8 cellular contexts compared by ENCODE assay signal in the genomic region with DNA sequence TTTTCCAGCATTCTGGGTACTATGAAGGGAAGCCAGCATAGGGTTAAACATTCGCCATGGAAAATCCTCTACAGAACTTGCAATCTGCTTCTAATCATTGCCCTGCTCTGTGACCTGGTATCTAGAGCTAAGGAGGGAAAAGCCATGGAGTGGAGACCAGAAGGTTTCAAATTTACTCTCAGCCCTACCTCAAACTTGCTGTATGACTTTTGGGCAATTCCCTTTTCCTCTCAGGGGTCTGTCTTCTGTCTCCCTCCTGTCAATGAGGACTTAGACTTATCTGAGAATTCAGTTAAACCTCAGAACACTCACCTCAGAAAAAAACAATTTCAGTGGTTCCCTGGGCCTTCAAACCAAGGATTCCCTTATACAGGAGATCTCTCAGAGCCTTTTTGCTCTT. TPM values are rescaled to one million over a fixed set of nuclear protein-coding genes. Genes with fewer than 3 reads are reported as not detected.
DNase-seq lines count a peak whose midpoint lies in the region; ATAC-seq, FAIRE-seq and TF ChIP-seq lines count a peak whose summit lies in the region.
"Had no signal": no experiment of that assay in that cellular context is flagged by ENCODE, and none has a peak within 500 bp of the region (broad histone marks: within the 10 kb centered on the region; RNA-seq: fewer than 3 reads in every experiment).

No MANE protein-coding gene starts in this region.

- H3K14ac ChIP-seq in IMR-90 (replicated peaks; ENCODE audit: low read depth, low read length): no peak overlapping the region

- no peak for TF ChIP-seq RAD21 in IMR-90 (IDR thresholded peaks at IDR 0.05; ENCODE audit: low read length)

- no peak overlapping the region for H2AK9ac ChIP-seq in IMR-90 (replicated peaks; ENCODE audit: low read depth, low read length, poor library complexity)

- H3K4me1 ChIP-seq in IMR-90 (ENCODE audit: control insufficient read depth, insufficient read depth, low read length) (no peaks in the 10 kb centered on the region), colonic mucosa (no peaks in the 10 kb centered on the region), skeletal muscle satellite cell (ENCODE audit: control insufficient read depth, insufficient read depth, low read length) (peaks cover 4% of the 10 kb centered on the region)

- H3K27ac ChIP-seq in IMR-90 (ENCODE audit: insufficient read depth, low read length): no peak overlapping the region
- H3K27ac ChIP-seq in colonic mucosa: peak overlapping the region; percentile 90
- H3K27ac ChIP-seq in brain microvascular endothelial cell: no peak overlapping the region

- no peak overlapping the region for H2BK5ac ChIP-seq in IMR-90 (ENCODE audit: low read depth, low read length, poor library complexity, severe bottlenecking)

- H3K36me3 ChIP-seq in IMR-90 (ENCODE audit: control insufficient read depth, insufficient read depth, low read length) (no peaks in the 10 kb centered on the region), colonic mucosa (no peaks in the 10 kb centered on the region), skeletal muscle satellite cell (ENCODE audit: insufficient read depth, low read length) (no peaks in the 10 kb centered on the region), brain microvascular endothelial cell (replicated peaks) (no peaks in the 10 kb centered on the region)

- peak; percentile 94 for FAIRE-seq in GM19239 (lab: Jason Lieb, UNC)

- H4K91ac ChIP-seq in IMR-90 (ENCODE audit: insufficient read depth, low read depth, low read length): no peak overlapping the region

- peaks cover 0 to 8% of the 10 kb centered on the region in 2 experiments; a peak in 1 of 4 replicates for H3K79me1 ChIP-seq in IMR-90 (ENCODE audit: low read depth in 1 of 2, low read length in 2 of 2)

- TF ChIP-seq POLR2A in IMR-90 (IDR thresholded peaks at IDR 0.05; ENCODE audit: low read depth, low read length): no peak

- H3K4me3 ChIP-seq in IMR-90 (ENCODE audit: insufficient read depth, low read depth, low read length) (no peak overlapping the region), colonic mucosa (no peak overlapping the region), skeletal muscle satellite cell (ENCODE audit: low read length) (peak overlapping the region; percentile 92), brain microvascular endothelial cell (ENCODE audit: low read depth, low read length) (no peak overlapping the region)

- H3K18ac ChIP-seq in IMR-90 (ENCODE audit: low read depth, low read length): no peak overlapping the region

- TF ChIP-seq CTCF in IMR-90 (conservative IDR thresholded peaks at IDR 0.05; ENCODE audit: low read depth, low read length): no peak
- TF ChIP-seq CTCF in colonic mucosa (IDR thresholded peaks at IDR 0.05): no peak
- no peak for TF ChIP-seq CTCF in brain microvascular endothelial cell (IDR thresholded peaks at IDR 0.05; ENCODE audit: low read depth, low read length, missing control alignments)

- H4K5ac ChIP-seq in IMR-90 (ENCODE audit: low read depth, low read length): no peak overlapping the region

- no peak overlapping the region for H2BK120ac ChIP-seq in IMR-90 (ENCODE audit: low read depth, low read length)

- H3K56ac ChIP-seq in IMR-90 (ENCODE audit: extremely low read depth, insufficient read depth, low read length): no peak overlapping the region

- H3K9ac ChIP-seq in IMR-90 (ENCODE audit: low read depth, low read length): no peak overlapping the region
- H3K9ac ChIP-seq in colonic mucosa (ENCODE audit: low read depth in 2 of 2, low read length in 2 of 2): peak overlapping the region in 1 of 2 donors; percentile 72
- peak overlapping the region; percentile 43 for H3K9ac ChIP-seq in skeletal muscle satellite cell (ENCODE audit: low read depth, low read length)

- H3K23ac ChIP-seq in IMR-90 (ENCODE audit: low read depth, low read length): no peak overlapping the region

- dilution Hi-C loops in IMR-90 (cut with HindIII; ENCODE audit: low sequenced_read_pairs, unreplicated experiment): no loop called here

- H2AK5ac ChIP-seq in IMR-90 (ENCODE audit: low read depth, low read length): no peak overlapping the region

- no TSS peak for BruUV-seq in IMR-90 (replicated peaks; lab: Mats Ljungman, UMichigan)

- no peak overlapping the region for H2AFZ ChIP-seq in IMR-90 (replicated peaks; ENCODE audit: low read length, poor library complexity)

- H3K27me3 ChIP-seq in IMR-90 (ENCODE audit: control insufficient read depth, insufficient read depth, low read length): peaks cover 2% of the 10 kb centered on the region
- H3K27me3 ChIP-seq in colonic mucosa: no peaks in the 10 kb centered on the region
- H3K27me3 ChIP-seq in skeletal muscle satellite cell (ENCODE audit: control insufficient read depth, insufficient read depth, low read length): no peaks in the 10 kb centered on the region
- H3K27me3 ChIP-seq in brain microvascular endothelial cell (replicated peaks): no peaks in the 10 kb centered on the region

- peak overlapping the region; percentile 74 to 80; a peak in 2 of 4 replicates for H4K8ac ChIP-seq in IMR-90 (ENCODE audit: low read depth in 2 of 2, low read length in 2 of 2)

- WGBS in IMR-90 (ENCODE audit: extremely low coverage in 2 of 2, insufficient read length in 1 of 2), 2 experiments: no CpG with 5 or more reads among the region's 1 CpG

- POLR2A ChIA-PET in IMR-90 (lab: Charles Lee; ENCODE audit: unreplicated experiment): no interaction called here

- no peak for DNase-seq in GM19239 (ENCODE audit: insufficient read length, low spot score)
- no peak for DNase-seq in IMR-90
- no peak for DNase-seq in colonic mucosa
- no peak for DNase-seq in NCI-H2196 treated with DMSO at 0.1 percent for 48 hours (lab: John Stamatoyannopoulos, UW; ENCODE audit: unreplicated experiment)
- DNase-seq in brain microvascular endothelial cell: no peak
- DNase-seq: NCI-H510A treated with DMSO at 0.1 percent for 48 hours had no signal

- CTCF ChIA-PET in IMR-90 (lab: Yijun Ruan, JAX): no interaction called here

- no peaks in the 10 kb centered on the region for H4K20me1 ChIP-seq in IMR-90 (ENCODE audit: insufficient read depth, low read length)

- in situ Hi-C loops in IMR-90 (cut with MboI; ENCODE audit: low sequenced_read_pairs): loop anchor here (10.0 kb wide), 1 partner anchor 449 kb away; a partner anchor contains a TSS
- in situ Hi-C loops in brain microvascular endothelial cell (cut with HindIII; ENCODE audit: low pct_ligation_motif_present, low sequenced_read_pairs): no loop called here

- no peak overlapping the region; the same call in 1 of the 2 replicates for H3K4ac ChIP-seq in IMR-90 (ENCODE audit: low read depth, low read length)

- no peaks in the 10 kb centered on the region for H3K9me3 ChIP-seq in IMR-90 (ENCODE audit: control insufficient read depth, insufficient read depth, low read length)
- no peaks in the 10 kb centered on the region for H3K9me3 ChIP-seq in colonic mucosa
- H3K9me3 ChIP-seq in skeletal muscle satellite cell (replicated peaks; ENCODE audit: low read length): no peaks in the 10 kb centered on the region

- intact Hi-C loops in IMR-90 (cut with micrococcal nuclease): no loop called here
- intact Hi-C loops in colonic mucosa (cut with DNase I): no loop called here

- H3K4me2 ChIP-seq in IMR-90 (ENCODE audit: low read depth, low read length): peak overlapping the region; percentile 93; the same call in 1 of the 2 replicates
- peak overlapping the region; percentile 85 for H3K4me2 ChIP-seq in skeletal muscle satellite cell (ENCODE audit: low read length)

- no peaks in the 10 kb centered on the region for H3K9me1 ChIP-seq in IMR-90 (ENCODE audit: insufficient read depth, low read length)

- H2BK20ac ChIP-seq in IMR-90 (ENCODE audit: low read depth, low read length): no peak overlapping the region

- ATAC-seq in IMR-90 (ENCODE audit: low read depth) (no peak), GM18909 (IDR thresholded peaks at IDR 0.05; ENCODE audit: poor library complexity, unreplicated experiment) (no peak)

- no peak overlapping the region for H2BK15ac ChIP-seq in IMR-90 (ENCODE audit: low read depth, low read length)

TF ChIP-seq in IMR-90, 13 proteins besides CTCF, POLR2A, EP300 and RAD21 (continues in another document):
- TF ChIP-seq MAFK (IDR thresholded peaks at IDR 0.05; ENCODE audit: low read depth, low read length) (no peak), MAZ (IDR thresholded peaks at IDR 0.05; ENCODE audit: borderline replicate concordance, low read depth, low read length) (no peak), CHD1 (IDR thresholded peaks at IDR 0.05; ENCODE audit: low read depth, low read length) (no peak), RFX5 (IDR thresholded peaks at IDR 0.05; ENCODE audit: low read depth, low read length) (no peak), BHLHE40 (IDR thresholded peaks at IDR 0.05; ENCODE audit: low read depth, low read length) (no peak), FOS (IDR thresholded peaks at IDR 0.05; ENCODE audit: low read depth, low read length) (no peak), RCOR1 (IDR thresholded peaks at IDR 0.05; ENCODE audit: insufficient replicate concordance, low read length) (no peak), CEBPB (IDR thresholded peaks at IDR 0.05; ENCODE audit: low read depth, low read length) (no peak), NFE2L2 (IDR thresholded peaks at IDR 0.05; ENCODE audit: low read depth, low read length) (no peak)
- TF ChIP-seq, protein P1, sequence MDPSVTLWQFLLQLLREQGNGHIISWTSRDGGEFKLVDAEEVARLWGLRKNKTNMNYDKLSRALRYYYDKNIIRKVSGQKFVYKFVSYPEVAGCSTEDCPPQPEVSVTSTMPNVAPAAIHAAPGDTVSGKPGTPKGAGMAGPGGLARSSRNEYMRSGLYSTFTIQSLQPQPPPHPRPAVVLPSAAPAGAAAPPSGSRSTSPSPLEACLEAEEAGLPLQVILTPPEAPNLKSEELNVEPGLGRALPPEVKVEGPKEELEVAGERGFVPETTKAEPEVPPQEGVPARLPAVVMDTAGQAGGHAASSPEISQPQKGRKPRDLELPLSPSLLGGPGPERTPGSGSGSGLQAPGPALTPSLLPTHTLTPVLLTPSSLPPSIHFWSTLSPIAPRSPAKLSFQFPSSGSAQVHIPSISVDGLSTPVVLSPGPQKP (IDR thresholded peaks at IDR 0.05; ENCODE audit: borderline replicate concordance, low read depth, low read length): no peak
- TF ChIP-seq, protein P2, sequence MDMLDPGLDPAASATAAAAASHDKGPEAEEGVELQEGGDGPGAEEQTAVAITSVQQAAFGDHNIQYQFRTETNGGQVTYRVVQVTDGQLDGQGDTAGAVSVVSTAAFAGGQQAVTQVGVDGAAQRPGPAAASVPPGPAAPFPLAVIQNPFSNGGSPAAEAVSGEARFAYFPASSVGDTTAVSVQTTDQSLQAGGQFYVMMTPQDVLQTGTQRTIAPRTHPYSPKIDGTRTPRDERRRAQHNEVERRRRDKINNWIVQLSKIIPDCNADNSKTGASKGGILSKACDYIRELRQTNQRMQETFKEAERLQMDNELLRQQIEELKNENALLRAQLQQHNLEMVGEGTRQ (IDR thresholded peaks at IDR 0.05; ENCODE audit: low read depth, low read length): no peak

RNA-seq across cellular contexts. Expression of a gene that starts 29.1 kb away (rescaled TPM):
- total RNA-seq in IMR-90 (2012; rRNA removed) (9.7 and 11.8 TPM in 2 replicates), colonic mucosa (10 to 100 TPM; 29.3 to 40.8 TPM)
- polyA plus RNA-seq in IMR-90 (2012; rRNA removed): 6.7 and 7.1 TPM in 2 replicates
- 2.9 and 3.2 TPM in 2 replicates for polyA plus RNA-seq in IMR-90 (2012; cell fraction: cytosol; rRNA removed)
- 9.3 and 22.1 TPM in 2 replicates for polyA plus RNA-seq in IMR-90 (2012; cell fraction: nucleus; rRNA removed; ENCODE audit: low replicate concordance)
- total RNA-seq in skeletal muscle satellite cell (2012; rRNA removed): 10.6 and 11.8 TPM in 2 replicates
